Comparison of ENCODE assay signal across 8 cellular contexts in the genomic region with DNA sequence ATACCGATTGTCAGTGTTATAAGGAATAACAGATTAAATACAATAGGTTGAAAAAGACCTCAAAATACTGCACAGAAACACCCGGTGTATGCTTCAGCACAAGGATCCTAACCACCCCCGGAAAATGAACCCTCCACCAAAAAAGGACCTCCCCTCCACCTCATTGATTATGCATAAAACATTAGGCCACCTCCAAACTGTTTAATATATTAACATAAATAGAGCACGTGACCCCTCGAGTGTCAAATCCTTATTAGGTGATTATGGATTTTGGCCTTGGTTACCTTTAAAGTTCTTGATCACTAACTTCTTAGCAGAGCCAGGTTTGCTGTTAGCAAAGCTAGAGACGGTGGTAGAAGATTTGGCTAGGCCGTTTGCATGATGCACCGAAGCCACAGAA. TPM values are rescaled to one million over a fixed set of nuclear protein-coding genes. Genes with fewer than 3 reads are reported as not detected.
DNase-seq lines count a peak whose midpoint lies in the region; ATAC-seq and TF ChIP-seq lines count a peak whose summit lies in the region.

No MANE protein-coding gene starts in this region.

- CTCF ChIA-PET in activated naive CD4-positive, alpha-beta T cell treated with anti-CD3 and anti-CD28 coated beads for 36 hours (lab: Charles Lee), result interaction anchor here (0.7 kb wide), 1 partner anchor 18 kb away, joined by 3 read pairs; no protein-coding TSS in a partner anchor
- CTCF ChIA-PET in OCI-LY7 (lab: Charles Lee; ENCODE audit: unreplicated experiment), result no interaction called here

- POLR2A ChIA-PET in OCI-LY7 (lab: Charles Lee), result no interaction called here

- BruUV-seq in OCI-LY7 (replicated peaks; lab: Mats Ljungman, UMichigan), result no TSS peak

- peaks cover 26% of the 10 kb centered on the region for H3K36me3 ChIP-seq in OCI-LY7 (ENCODE audit: insufficient read depth, low read length)
- H3K36me3 ChIP-seq in duodenal mucosa (ENCODE audit: control insufficient read depth in 1 of 2, insufficient read depth in 2 of 2, low read length in 2 of 2), result peaks cover 0 to 6% of the 10 kb centered on the region in 2 donors
- peaks cover 10% of the 10 kb centered on the region for H3K36me3 ChIP-seq in neuron (ENCODE audit: insufficient read depth, low read length)

- peaks cover 35% of the 10 kb centered on the region for H3K79me2 ChIP-seq in OCI-LY7 (ENCODE audit: insufficient read depth, low read depth, low read length)

- peak overlapping the region; percentile 91 for H3K4me2 ChIP-seq in OCI-LY7 (ENCODE audit: low read length)

- H2AFZ ChIP-seq in OCI-LY7 (ENCODE audit: low read length), result peak overlapping the region; percentile 66; the same call in 1 of the 2 replicates
- no peak overlapping the region for H2AFZ ChIP-seq in neuron (ENCODE audit: low read depth, low read length)

- H3K27me3 ChIP-seq in duodenal mucosa (ENCODE audit: control insufficient read depth in 1 of 2, insufficient read depth in 2 of 2, low read length in 2 of 2) (no peaks in the 10 kb centered on the region), neuron (ENCODE audit: insufficient read depth, low read length) (no peaks in the 10 kb centered on the region)

- no peak for DNase-seq in activated naive CD4-positive, alpha-beta T cell treated with anti-CD3 and anti-CD28 coated beads for 36 hours
- DNase-seq in activated naive CD4-positive, alpha-beta T cell (lab: John Stamatoyannopoulos, UW), result no peak
- DNase-seq in OCI-LY7 (ENCODE audit: low spot score) (peak; percentile 63), SW 1271 (lab: John Stamatoyannopoulos, UW) (no peak)
- no peak for DNase-seq in activated CD4-positive, alpha-beta T cell treated with anti-CD3 and anti-CD28 coated beads, Interleukin-2, amount 50 U/mL, for 1 hour

- TF ChIP-seq CTCF in OCI-LY7 (conservative IDR thresholded peaks at IDR 0.05; ENCODE audit: low read length), result no peak

- intact Hi-C loops in activated naive CD4-positive, alpha-beta T cell treated with anti-CD3 and anti-CD28 coated beads for 36 hours (cut with micrococcal nuclease), result loop anchor here (1.0 to 10.0 kb wide), 8 partner anchors 72 to 1325 kb away; partner anchors contain the start of genes LAMP2, NDUFA1, PGRMC1 and RNF113A
- intact Hi-C loops in OCI-LY7 (cut with micrococcal nuclease; ENCODE audit: unreplicated experiment), result loop anchor here (2.0 kb wide), 1 partner anchor 195 kb away; no protein-coding TSS in a partner anchor

- H3K9me2 ChIP-seq in OCI-LY7 (ENCODE audit: insufficient read depth, low read length), result no peaks in the 10 kb centered on the region

- no peaks in the 10 kb centered on the region for H3K9me3 ChIP-seq in OCI-LY7 (ENCODE audit: low read length)
- H3K9me3 ChIP-seq in duodenal mucosa (ENCODE audit: control insufficient read depth in 1 of 2, low read length in 2 of 2), result no peaks in the 10 kb centered on the region
- H3K9me3 ChIP-seq in neuron (ENCODE audit: low read length), result no peaks in the 10 kb centered on the region

- H3K4me1 ChIP-seq in OCI-LY7 (ENCODE audit: insufficient read depth, low read length, poor library complexity, severe bottlenecking) (peaks cover 22% of the 10 kb centered on the region), duodenal mucosa (ENCODE audit: control insufficient read depth in 1 of 2, insufficient read depth in 2 of 2, low read length in 2 of 2) (peaks cover 12 to 15% of the 10 kb centered on the region in 2 donors), neuron (ENCODE audit: insufficient read depth, low read length) (peaks cover 15% of the 10 kb centered on the region)

- ATAC-seq in GM21786 (IDR thresholded peaks at IDR 0.05; ENCODE audit: unreplicated experiment), result no peak

- no peaks in the 10 kb centered on the region for H3K27me3 Mint-ChIP-seq in activated naive CD4-positive, alpha-beta T cell treated with anti-CD3 and anti-CD28 coated beads for 36 hours (ENCODE audit: low read depth)

- peaks cover 18% of the 10 kb centered on the region for H3K4me1 Mint-ChIP-seq in activated naive CD4-positive, alpha-beta T cell treated with anti-CD3 and anti-CD28 coated beads for 36 hours (ENCODE audit: low read depth)

- H3K9ac ChIP-seq in duodenal mucosa (ENCODE audit: low read depth in 1 of 2, low read length in 2 of 2), result peak overlapping the region; percentile 84 to 87

- peak overlapping the region; percentile 98 for H3K27ac Mint-ChIP-seq in activated naive CD4-positive, alpha-beta T cell treated with anti-CD3 and anti-CD28 coated beads for 36 hours

- peaks cover 10% of the 10 kb centered on the region for H3K36me3 Mint-ChIP-seq in activated naive CD4-positive, alpha-beta T cell treated with anti-CD3 and anti-CD28 coated beads for 36 hours (ENCODE audit: low read depth)

- H3K9me3 Mint-ChIP-seq in activated naive CD4-positive, alpha-beta T cell treated with anti-CD3 and anti-CD28 coated beads for 36 hours, result no peaks in the 10 kb centered on the region

- H3K27ac ChIP-seq in OCI-LY7 (ENCODE audit: low read depth, low read length, poor library complexity, severe bottlenecking), result peak overlapping the region; percentile 85
- H3K27ac ChIP-seq in duodenal mucosa (ENCODE audit: low read depth, low read length), result no peak overlapping the region

- H3K4me3 ChIP-seq in OCI-LY7 (ENCODE audit: low read depth, low read length, poor library complexity, severe bottlenecking) (peak overlapping the region; percentile 90), duodenal mucosa (ENCODE audit: low read depth in 1 of 2, low read length in 2 of 2) (peak overlapping the region; percentile 88 to 91), neuron (ENCODE audit: low read length) (peak overlapping the region; percentile 55)

- peak overlapping the region; percentile 98 for H3K4me3 Mint-ChIP-seq in activated naive CD4-positive, alpha-beta T cell treated with anti-CD3 and anti-CD28 coated beads for 36 hours

- no peaks in the 10 kb centered on the region for H4K20me1 ChIP-seq in OCI-LY7 (ENCODE audit: insufficient read depth, low read length)

RNA-seq across cellular contexts. Expression of gene CUL4B, which starts 1.0 kb away (rescaled TPM):
- total RNA-seq in activated naive CD4-positive, alpha-beta T cell treated with anti-CD3 and anti-CD28 coated beads for 36 hours, result 10 to 100 TPM; 53.2 to 60.1 TPM
- total RNA-seq in OCI-LY7 (2014; rRNA removed; shearing (Covaris generic)), result 13.5 and 15.5 TPM in 2 replicates
- 42.2 and 46.3 TPM in 2 replicates for total RNA-seq in OCI-LY7 (2022)

RNA-seq across cellular contexts. Expression of gene MCTS1, which starts 44.1 kb away (rescaled TPM):
- total RNA-seq in activated naive CD4-positive, alpha-beta T cell treated with anti-CD3 and anti-CD28 coated beads for 36 hours, result 10 to 100 TPM; 58.6 to 63.4 TPM
- total RNA-seq in OCI-LY7 (2014; rRNA removed; shearing (Covaris generic)), result 29.1 and 34.5 TPM in 2 replicates
- total RNA-seq in OCI-LY7 (2022), result 55.6 and 63.0 TPM in 2 replicates
